1 cellular context compared by ENCODE assay signal in genomic region chr5:132003170-132003744, GRCh38.
TF ChIP-seq lines count a peak whose summit lies in the region.

No MANE protein-coding gene starts in this region.

TF ChIP-seq in HepG2, 621 proteins besides CTCF, POLR2A, EP300 and RAD21 (continued from another document and continues in another):
- TF ChIP-seq CBX2 (IDR thresholded peaks at IDR 0.05; ENCODE audit: low read depth, low read length) (no peak), CBX2 (CRISPR knock-in tag; IDR thresholded peaks at IDR 0.05; ENCODE audit: low read depth) (no peak), MTA3 (CRISPR knock-in tag; IDR thresholded peaks at IDR 0.05) (no peak), KDM6A (CRISPR knock-in tag; IDR thresholded peaks at IDR 0.05; ENCODE audit: low read depth) (0 out of 2 replicates have a peak, but pooled peaks have one; percentile 30), SRF (IDR thresholded peaks at IDR 0.05; ENCODE audit: low read depth, low read length) (no peak), MATR3 (CRISPR knock-in tag; IDR thresholded peaks at IDR 0.05) (no peak), FOXO4 (CRISPR knock-in tag; conservative IDR thresholded peaks at IDR 0.05) (no peak), ZNF282 (IDR thresholded peaks at IDR 0.05; ENCODE audit: partially characterized antibody) (no peak), ZNF747 (CRISPR knock-in tag; IDR thresholded peaks at IDR 0.05; ENCODE audit: borderline replicate concordance) (no peak), ZFYVE20 (CRISPR knock-in tag; IDR thresholded peaks at IDR 0.05; ENCODE audit: borderline replicate concordance, low read depth) (no peak), ZBTB33 (CRISPR knock-in tag; IDR thresholded peaks at IDR 0.05) (0 out of 2 replicates have a peak, but pooled peaks have one; percentile 19), THYN1 (CRISPR knock-in tag; IDR thresholded peaks at IDR 0.05; ENCODE audit: borderline replicate concordance, low read depth) (no peak), CHD4 (IDR thresholded peaks at IDR 0.05; ENCODE audit: borderline replicate concordance, low read length) (no peak), ZNF382 (CRISPR knock-in tag; IDR thresholded peaks at IDR 0.05; ENCODE audit: borderline replicate concordance) (no peak), SYNCRIP (IDR thresholded peaks at IDR 0.05; ENCODE audit: insufficient read depth, low read depth, low read length) (no peak), ZBTB21 (CRISPR knock-in tag; IDR thresholded peaks at IDR 0.05) (no peak), HOXA3 (CRISPR knock-in tag; IDR thresholded peaks at IDR 0.05) (peak; percentile 79), LBX2 (CRISPR knock-in tag; IDR thresholded peaks at IDR 0.05; ENCODE audit: borderline replicate concordance) (no peak), HMGXB3 (CRISPR knock-in tag; IDR thresholded peaks at IDR 0.05; ENCODE audit: borderline replicate concordance) (no peak), DMAP1 (CRISPR knock-in tag; IDR thresholded peaks at IDR 0.05) (no peak; the same call in 1 of the 2 replicates), NFIB (CRISPR knock-in tag; IDR thresholded peaks at IDR 0.05; ENCODE audit: borderline replicate concordance) (no peak), TBP (CRISPR knock-in tag; IDR thresholded peaks at IDR 0.05) (no peak), THAP11 (CRISPR knock-in tag; IDR thresholded peaks at IDR 0.05) (peak; percentile 51; the same call in 1 of the 2 replicates), PCBP2 (optimal IDR thresholded peaks at IDR 0.05; ENCODE audit: low read depth, low read length, poor library complexity, severe bottlenecking) (no peak), RXRB (CRISPR knock-in tag; IDR thresholded peaks at IDR 0.05; ENCODE audit: borderline replicate concordance) (peak; percentile 75), ZNF451 (CRISPR knock-in tag; IDR thresholded peaks at IDR 0.05) (no peak), ZNF670 (CRISPR knock-in tag; IDR thresholded peaks at IDR 0.05; ENCODE audit: borderline replicate concordance) (peak; percentile 75; the same call in 1 of the 2 replicates), NCOR1 (IDR thresholded peaks at IDR 0.05; ENCODE audit: borderline replicate concordance, low read length) (no peak), YEATS4 (CRISPR knock-in tag; IDR thresholded peaks at IDR 0.05; ENCODE audit: borderline replicate concordance) (peak; percentile 42; the same call in 1 of the 2 replicates), ZC3H4 (CRISPR knock-in tag; IDR thresholded peaks at IDR 0.05; ENCODE audit: borderline replicate concordance) (no peak), ATF7 (IDR thresholded peaks at IDR 0.05) (no peak), ATF7 (CRISPR knock-in tag; IDR thresholded peaks at IDR 0.05) (no peak), KMT2A (CRISPR knock-in tag; IDR thresholded peaks at IDR 0.05) (no peak), CAMTA2 (CRISPR knock-in tag; IDR thresholded peaks at IDR 0.05; ENCODE audit: borderline replicate concordance) (no peak), IKZF1 (IDR thresholded peaks at IDR 0.05) (no peak), CENPX (CRISPR knock-in tag; IDR thresholded peaks at IDR 0.05) (no peak), CBX5 (CRISPR knock-in tag; IDR thresholded peaks at IDR 0.05; ENCODE audit: borderline replicate concordance) (peak; percentile 88), CSRNP1 (CRISPR knock-in tag; IDR thresholded peaks at IDR 0.05) (0 out of 2 replicates have a peak, but pooled peaks have one; percentile 6), ZNF569 (CRISPR knock-in tag; IDR thresholded peaks at IDR 0.05; ENCODE audit: borderline replicate concordance) (no peak), DZIP1 (CRISPR knock-in tag; IDR thresholded peaks at IDR 0.05) (no peak), RAD51 (IDR thresholded peaks at IDR 0.05; ENCODE audit: borderline replicate concordance) (no peak)
- TF ChIP-seq, protein P1, sequence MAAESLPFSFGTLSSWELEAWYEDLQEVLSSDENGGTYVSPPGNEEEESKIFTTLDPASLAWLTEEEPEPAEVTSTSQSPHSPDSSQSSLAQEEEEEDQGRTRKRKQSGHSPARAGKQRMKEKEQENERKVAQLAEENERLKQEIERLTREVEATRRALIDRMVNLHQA (CRISPR knock-in tag; IDR thresholded peaks at IDR 0.05), result no peak
- TF ChIP-seq, protein P2, sequence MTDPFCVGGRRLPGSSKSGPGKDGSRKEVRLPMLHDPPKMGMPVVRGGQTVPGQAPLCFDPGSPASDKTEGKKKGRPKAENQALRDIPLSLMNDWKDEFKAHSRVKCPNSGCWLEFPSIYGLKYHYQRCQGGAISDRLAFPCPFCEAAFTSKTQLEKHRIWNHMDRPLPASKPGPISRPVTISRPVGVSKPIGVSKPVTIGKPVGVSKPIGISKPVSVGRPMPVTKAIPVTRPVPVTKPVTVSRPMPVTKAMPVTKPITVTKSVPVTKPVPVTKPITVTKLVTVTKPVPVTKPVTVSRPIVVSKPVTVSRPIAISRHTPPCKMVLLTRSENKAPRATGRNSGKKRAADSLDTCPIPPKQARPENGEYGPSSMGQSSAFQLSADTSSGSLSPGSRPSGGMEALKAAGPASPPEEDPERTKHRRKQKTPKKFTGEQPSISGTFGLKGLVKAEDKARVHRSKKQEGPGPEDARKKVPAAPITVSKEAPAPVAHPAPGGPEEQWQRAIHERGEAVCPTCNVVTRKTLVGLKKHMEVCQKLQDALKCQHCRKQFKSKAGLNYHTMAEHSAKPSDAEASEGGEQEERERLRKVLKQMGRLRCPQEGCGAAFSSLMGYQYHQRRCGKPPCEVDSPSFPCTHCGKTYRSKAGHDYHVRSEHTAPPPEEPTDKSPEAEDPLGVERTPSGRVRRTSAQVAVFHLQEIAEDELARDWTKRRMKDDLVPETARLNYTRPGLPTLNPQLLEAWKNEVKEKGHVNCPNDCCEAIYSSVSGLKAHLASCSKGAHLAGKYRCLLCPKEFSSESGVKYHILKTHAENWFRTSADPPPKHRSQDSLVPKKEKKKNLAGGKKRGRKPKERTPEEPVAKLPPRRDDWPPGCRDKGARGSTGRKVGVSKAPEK (CRISPR knock-in tag; IDR thresholded peaks at IDR 0.05; ENCODE audit: borderline replicate concordance), result no peak
